Comparison of ENCODE assay signal across 12 cellular contexts in the genomic region with DNA sequence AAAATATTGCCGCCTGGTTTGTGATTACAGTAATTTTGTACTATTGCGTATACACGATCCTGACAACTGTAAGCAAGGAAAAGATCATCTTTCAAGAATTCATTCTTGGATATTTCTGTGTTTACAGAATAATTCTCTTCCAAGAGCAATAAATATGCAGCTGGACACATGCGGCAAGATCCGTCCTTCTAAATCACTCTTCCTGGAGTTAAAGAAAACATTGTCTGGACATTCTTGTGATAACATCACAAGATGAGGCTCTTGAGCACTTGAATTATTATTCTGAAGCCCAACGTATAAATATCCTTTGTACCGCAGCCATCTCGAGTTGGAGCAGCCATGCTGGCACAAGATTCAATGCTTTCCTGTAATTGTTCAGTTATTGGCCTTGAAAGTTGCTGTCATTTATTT. TPM values are rescaled to one million over a fixed set of nuclear protein-coding genes. Genes with fewer than 3 reads are reported as not detected.
DNase-seq lines count a peak whose midpoint lies in the region; ATAC-seq, FAIRE-seq and TF ChIP-seq lines count a peak whose summit lies in the region.
"Had no signal": no experiment of that assay in that cellular context is flagged by ENCODE, and none has a peak within 500 bp of the region (broad histone marks: within the 10 kb centered on the region; RNA-seq: fewer than 3 reads in every experiment).

No MANE protein-coding gene starts in this region.

- no peak overlapping the region for H3K4me3 ChIP-seq in AG10803 (ENCODE audit: low read length)
- no peak overlapping the region for H3K4me3 ChIP-seq in SJSA1
- H3K4me3 ChIP-seq in trophoblast cell (ENCODE audit: low read depth, low read length), result no peak overlapping the region
- no peak overlapping the region for H3K4me3 ChIP-seq in kidney (ENCODE audit: low read length in 2 of 2)

- ATAC-seq in HG03097 (IDR thresholded peaks at IDR 0.05; ENCODE audit: low FRiP score, unreplicated experiment) (no peak), HG03025 (IDR thresholded peaks at IDR 0.05; ENCODE audit: low FRiP score, unreplicated experiment) (no peak)

- no peak for TF ChIP-seq CTCF in AG10803 (conservative IDR thresholded peaks at IDR 0.05; ENCODE audit: low read length)
- TF ChIP-seq CTCF in kidney (IDR thresholded peaks at IDR 0.05; ENCODE audit: borderline replicate concordance, extremely low read depth, insufficient read depth), result no peak
- no peak for TF ChIP-seq CTCF in endothelial cell (IDR thresholded peaks at IDR 0.05; ENCODE audit: unreplicated experiment)

- H3K79me2 ChIP-seq in trophoblast cell (ENCODE audit: control insufficient read depth, insufficient read depth, low read length, poor library complexity), result peaks cover 4% of the 10 kb centered on the region

- peaks cover 83% of the 10 kb centered on the region for H3K36me3 ChIP-seq in SJSA1
- H3K36me3 ChIP-seq in trophoblast cell (ENCODE audit: control insufficient read depth in 1 of 2, insufficient read depth in 2 of 2, low read length in 2 of 2), result peaks cover 22 to 36% of the 10 kb centered on the region in 2 experiments
- peaks cover 0 to 4% of the 10 kb centered on the region in 2 donors for H3K36me3 ChIP-seq in kidney (ENCODE audit: control insufficient read depth in 1 of 2, insufficient read depth in 2 of 2, low read length in 2 of 2)

- intact Hi-C loops in kidney (cut with DNase I), result no loop called here

- H3K79me1 ChIP-seq in trophoblast cell (ENCODE audit: low read length), result no peaks in the 10 kb centered on the region

- H3K4ac ChIP-seq in trophoblast cell (ENCODE audit: low read depth, low read length), result peak overlapping the region; percentile 33

- no peak overlapping the region for H2BK120ac ChIP-seq in trophoblast cell (ENCODE audit: insufficient read depth, low read length, poor library complexity)

- no peak overlapping the region for H3K14ac ChIP-seq in trophoblast cell (ENCODE audit: low read length)

- H3K9ac ChIP-seq in trophoblast cell (ENCODE audit: low read length) (no peak overlapping the region), kidney (ENCODE audit: low read length in 2 of 2) (no peak overlapping the region)

- H3K27ac Mint-ChIP-seq in endothelial cell (ENCODE audit: unreplicated experiment), result no peak overlapping the region
- H3K27ac Mint-ChIP-seq: activated CD4-positive, alpha-beta T cell treated with anti-CD3 and anti-CD28 coated beads, Interleukin-2, amount 10 ng/mL, durations not matched to agents 7 days and 5 days; CD4-positive, CD25-positive, alpha-beta regulatory T cell; IgD-negative memory B cell had no signal

- peak; percentile 97 for DNase-seq in AG10803 (ENCODE audit: low read depth)
- DNase-seq in SJSA1 (ENCODE audit: low read depth in 1 of 2, low spot score in 2 of 2), result peak; percentile 64 to 92
- DNase-seq in fibroblast of peridontal ligament (ENCODE audit: extremely low read depth), result peak; percentile 99
- DNase-seq in trophoblast cell, result peak in 1 of 2 donors; percentile 67
- DNase-seq in kidney, result no peak
- DNase-seq in endothelial cell (ENCODE audit: low spot score), result no peak
- DNase-seq: activated CD4-positive, alpha-beta T cell treated with anti-CD3 and anti-CD28 coated beads, Interleukin-2, amount 10 ng/mL, durations not matched to agents 7 days and 5 days; CD4-positive, CD25-positive, alpha-beta regulatory T cell; nucleus accumbens had no signal

- no CpG with 5 or more reads among the region's 8 CpGs for WGBS in trophoblast cell (ENCODE audit: extremely low coverage, insufficient coverage, insufficient read length)

- H2BK5ac ChIP-seq in trophoblast cell (ENCODE audit: low read depth, low read length, poor library complexity), result no peak overlapping the region

- no peak overlapping the region for H2BK12ac ChIP-seq in trophoblast cell (ENCODE audit: low read length)

- H3K23ac ChIP-seq in trophoblast cell (ENCODE audit: low read length), result no peak overlapping the region

- no peaks in the 10 kb centered on the region for H3K9me3 Mint-ChIP-seq in endothelial cell (ENCODE audit: unreplicated experiment)
- H3K9me3 Mint-ChIP-seq: activated CD4-positive, alpha-beta T cell treated with anti-CD3 and anti-CD28 coated beads, Interleukin-2, amount 10 ng/mL, durations not matched to agents 7 days and 5 days had no signal

- no peak for FAIRE-seq in kidney (lab: Jason Lieb, UNC)

- peaks cover 25% of the 10 kb centered on the region for H3K36me3 Mint-ChIP-seq in endothelial cell (ENCODE audit: low read depth, unreplicated experiment)
- H3K36me3 Mint-ChIP-seq: CD4-positive, CD25-positive, alpha-beta regulatory T cell had no signal

- peaks cover 26% of the 10 kb centered on the region for H3K4me1 Mint-ChIP-seq in endothelial cell (ENCODE audit: unreplicated experiment)
- H3K4me1 Mint-ChIP-seq: activated CD4-positive, alpha-beta T cell treated with anti-CD3 and anti-CD28 coated beads, Interleukin-2, amount 10 ng/mL, durations not matched to agents 7 days and 5 days; CD4-positive, CD25-positive, alpha-beta regulatory T cell; IgD-negative memory B cell had no signal

- H4K8ac ChIP-seq in trophoblast cell (ENCODE audit: low read depth, low read length), result no peak overlapping the region

- H3K4me2 ChIP-seq in trophoblast cell (ENCODE audit: low read length), result no peak overlapping the region

- no peak overlapping the region for H4K91ac ChIP-seq in trophoblast cell (ENCODE audit: low read depth, low read length)

- H3K9me3 ChIP-seq in SJSA1 (replicated peaks) (no peaks in the 10 kb centered on the region), trophoblast cell (ENCODE audit: insufficient read depth, low read depth, low read length) (no peaks in the 10 kb centered on the region), kidney (ENCODE audit: control insufficient read depth in 1 of 2, low read length in 2 of 2) (no peaks in the 10 kb centered on the region)

- no peak overlapping the region for H2AFZ ChIP-seq in trophoblast cell (ENCODE audit: insufficient read depth, low read length, poor library complexity)

- peak overlapping the region; percentile 77 for H3K27ac ChIP-seq in SJSA1
- H3K27ac ChIP-seq in trophoblast cell (ENCODE audit: low read depth, low read length), result no peak overlapping the region
- no peak overlapping the region for H3K27ac ChIP-seq in kidney (ENCODE audit: low read depth in 2 of 2, low read length in 2 of 2)

- no peaks in the 10 kb centered on the region for H3K27me3 ChIP-seq in SJSA1 (replicated peaks)
- H3K27me3 ChIP-seq in trophoblast cell (ENCODE audit: insufficient read depth, low read length), result no peaks in the 10 kb centered on the region

- no peaks in the 10 kb centered on the region for H3K27me3 Mint-ChIP-seq in endothelial cell (ENCODE audit: unreplicated experiment)
- H3K27me3 Mint-ChIP-seq: activated CD4-positive, alpha-beta T cell treated with anti-CD3 and anti-CD28 coated beads, Interleukin-2, amount 10 ng/mL, durations not matched to agents 7 days and 5 days had no signal

- H3K4me1 ChIP-seq in SJSA1 (replicated peaks) (peaks cover 70% of the 10 kb centered on the region), trophoblast cell (ENCODE audit: control insufficient read depth in 1 of 2, insufficient read depth in 2 of 2, low read length in 2 of 2) (peaks cover 2 to 7% of the 10 kb centered on the region in 2 experiments), kidney (ENCODE audit: control insufficient read depth in 1 of 2, insufficient read depth in 1 of 2, low read depth in 1 of 2, low read length in 2 of 2) (peaks cover 0 to 5% of the 10 kb centered on the region in 2 donors)

- H3K18ac ChIP-seq in trophoblast cell (ENCODE audit: low read length), result no peak overlapping the region

- H3K4me3 Mint-ChIP-seq in endothelial cell (ENCODE audit: unreplicated experiment), result no peak overlapping the region
- H3K4me3 Mint-ChIP-seq: activated CD4-positive, alpha-beta T cell treated with anti-CD3 and anti-CD28 coated beads, Interleukin-2, amount 10 ng/mL, durations not matched to agents 7 days and 5 days; CD4-positive, CD25-positive, alpha-beta regulatory T cell; IgD-negative memory B cell had no signal

- H4K12ac ChIP-seq in trophoblast cell (ENCODE audit: low read depth, low read length), result no peak overlapping the region

- no peak overlapping the region for H2AK5ac ChIP-seq in trophoblast cell (ENCODE audit: low read length)

RNA-seq across cellular contexts. Expression of a gene that starts 9.9 kb away (rescaled TPM):
- total RNA-seq in SJSA1 (2014; rRNA removed; shearing (Covaris generic)), result 156 and 190 TPM in 2 replicates
- 83.4 and 89.8 TPM in 2 replicates for polyA plus RNA-seq in trophoblast cell (2013)
- total RNA-seq in kidney (75.9 TPM), endothelial cell (ENCODE audit: unreplicated experiment) (18.5 TPM)
- polyA plus RNA-seq in kidney (ENCODE audit: insufficient read depth, low read depth, low replicate concordance), result 23.4 TPM

RNA-seq across cellular contexts. Expression of a gene that starts 51.6 kb away (rescaled TPM):
- 18.6 and 19.6 TPM in 2 replicates for total RNA-seq in SJSA1 (2014; rRNA removed; shearing (Covaris generic))
- 34.1 and 35.9 TPM in 2 replicates for polyA plus RNA-seq in trophoblast cell (2013)
- total RNA-seq in kidney (15.0 TPM), endothelial cell (ENCODE audit: unreplicated experiment) (15.8 TPM)
- polyA plus RNA-seq in kidney (ENCODE audit: insufficient read depth, low read depth, low replicate concordance), result 6.8 TPM

RNA-seq across cellular contexts. Expression of a gene that starts 59.4 kb away (rescaled TPM):
- 16.5 and 25.8 TPM in 2 replicates for total RNA-seq in SJSA1 (2014; rRNA removed; shearing (Covaris generic))
- polyA plus RNA-seq in trophoblast cell (2013), result 16.6 and 17.3 TPM in 2 replicates
- total RNA-seq in kidney (25.8 TPM), endothelial cell (ENCODE audit: unreplicated experiment) (18.8 TPM)
- 6.7 TPM for polyA plus RNA-seq in kidney (ENCODE audit: insufficient read depth, low read depth, low replicate concordance)

Comparison
In these comparisons a context has a peak if more than half of its experiments do, and no peak if none do; other contexts are left out.
1. DNase-seq: peak in AG10803 (single experiment), SJSA1 (2 of 2) and fibroblast of peridontal ligament (single experiment); none in kidney (single experiment) and endothelial cell (single experiment).